ENCODE assay signal across 1 cellular context in the genomic region with DNA sequence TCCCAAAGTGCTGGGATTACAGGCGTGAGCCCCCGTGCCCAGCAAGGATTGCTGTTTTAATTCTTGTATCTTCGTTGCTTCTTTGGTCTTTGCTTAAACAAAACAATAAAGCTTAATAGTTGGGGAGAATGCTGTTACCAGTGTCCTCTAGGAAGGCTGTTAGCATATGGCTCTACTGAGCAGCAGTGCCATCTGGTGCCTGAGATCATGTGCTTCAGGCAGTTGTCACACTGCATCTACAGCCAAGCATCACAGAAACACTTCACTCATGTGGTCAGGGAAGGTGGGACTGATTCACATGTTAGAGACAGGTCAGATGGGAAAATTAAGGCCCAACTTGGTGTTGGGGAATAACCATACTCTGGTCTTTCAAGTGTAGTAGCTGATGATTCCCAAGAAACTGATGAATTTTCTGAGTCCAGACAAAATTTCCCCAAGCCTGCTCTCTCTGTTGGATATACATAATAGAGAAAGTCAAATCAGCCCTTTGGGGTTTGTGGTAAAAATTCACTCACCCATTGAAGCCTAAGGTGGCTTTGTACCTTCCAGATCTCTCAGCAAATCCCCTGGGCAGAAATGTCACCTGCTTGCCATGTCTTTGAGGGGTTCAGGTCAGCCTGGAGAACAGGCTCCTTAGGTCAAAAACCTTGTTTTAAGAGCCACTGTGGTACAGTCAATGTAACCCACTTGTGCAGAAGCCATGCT.
TF ChIP-seq lines count a peak whose summit lies in the region.

No MANE protein-coding gene starts in this region.

TF ChIP-seq in K562, 482 proteins besides CTCF, POLR2A, EP300 and RAD21:
- TF ChIP-seq USF1 (CRISPR knock-in tag; IDR thresholded peaks at IDR 0.05) (peak; percentile 37; the same call in 1 of the 2 replicates), ZNF707 (CRISPR knock-in tag; conservative IDR thresholded peaks at IDR 0.05) (no peak), KAT8 (IDR thresholded peaks at IDR 0.05; ENCODE audit: low read depth) (no peak), CC2D1A (IDR thresholded peaks at IDR 0.05) (no peak), HDAC6 (IDR thresholded peaks at IDR 0.05; ENCODE audit: low read depth, low read length) (no peak), MAX (CRISPR knock-in tag; IDR thresholded peaks at IDR 0.05) (peak; percentile 46; the same call in 1 of the 2 replicates), GTF2F1 (IDR thresholded peaks at IDR 0.05; ENCODE audit: low read depth, low read length) (no peak), RNF2 (IDR thresholded peaks at IDR 0.05) (no peak), SAFB (IDR thresholded peaks at IDR 0.05; ENCODE audit: borderline replicate concordance, low read depth, low read length) (no peak), CREM (IDR thresholded peaks at IDR 0.05; ENCODE audit: low read depth) (peak; percentile 50), NR1H2 (CRISPR knock-in tag; IDR thresholded peaks at IDR 0.05) (no peak), FOS (IDR thresholded peaks at IDR 0.05; ENCODE audit: extremely low read depth, insufficient read length) (no peak), KDM1A (IDR thresholded peaks at IDR 0.05) (no peak), SMC3 (conservative IDR thresholded peaks at IDR 0.05; ENCODE audit: insufficient read depth, low read depth, low read length) (peak; percentile 59)
- TF ChIP-seq, protein P1, sequence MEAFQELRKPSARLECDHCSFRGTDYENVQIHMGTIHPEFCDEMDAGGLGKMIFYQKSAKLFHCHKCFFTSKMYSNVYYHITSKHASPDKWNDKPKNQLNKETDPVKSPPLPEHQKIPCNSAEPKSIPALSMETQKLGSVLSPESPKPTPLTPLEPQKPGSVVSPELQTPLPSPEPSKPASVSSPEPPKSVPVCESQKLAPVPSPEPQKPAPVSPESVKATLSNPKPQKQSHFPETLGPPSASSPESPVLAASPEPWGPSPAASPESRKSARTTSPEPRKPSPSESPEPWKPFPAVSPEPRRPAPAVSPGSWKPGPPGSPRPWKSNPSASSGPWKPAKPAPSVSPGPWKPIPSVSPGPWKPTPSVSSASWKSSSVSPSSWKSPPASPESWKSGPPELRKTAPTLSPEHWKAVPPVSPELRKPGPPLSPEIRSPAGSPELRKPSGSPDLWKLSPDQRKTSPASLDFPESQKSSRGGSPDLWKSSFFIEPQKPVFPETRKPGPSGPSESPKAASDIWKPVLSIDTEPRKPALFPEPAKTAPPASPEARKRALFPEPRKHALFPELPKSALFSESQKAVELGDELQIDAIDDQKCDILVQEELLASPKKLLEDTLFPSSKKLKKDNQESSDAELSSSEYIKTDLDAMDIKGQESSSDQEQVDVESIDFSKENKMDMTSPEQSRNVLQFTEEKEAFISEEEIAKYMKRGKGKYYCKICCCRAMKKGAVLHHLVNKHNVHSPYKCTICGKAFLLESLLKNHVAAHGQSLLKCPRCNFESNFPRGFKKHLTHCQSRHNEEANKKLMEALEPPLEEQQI (IDR thresholded peaks at IDR 0.05) = no peak
